Comparison of ENCODE assay signal across 1 cellular context in genomic region chr2:241314181-241314932, GRCh38.
TF ChIP-seq lines count a peak whose summit lies in the region.

No MANE protein-coding gene starts in this region.

TF ChIP-seq in GM12878, 131 proteins besides CTCF, POLR2A, EP300 and RAD21 (continues in another document):
- TF ChIP-seq CUX1 (IDR thresholded peaks at IDR 0.05; ENCODE audit: insufficient replicate concordance, low read depth, low read length) (no peak), KLF5 (IDR thresholded peaks at IDR 0.05; ENCODE audit: partially characterized antibody) (no peak), JUNB (IDR thresholded peaks at IDR 0.05) (no peak), ZNF207 (IDR thresholded peaks at IDR 0.05; ENCODE audit: borderline replicate concordance) (no peak), ZNF217 (IDR thresholded peaks at IDR 0.05) (no peak), RELA (IDR thresholded peaks at IDR 0.05; ENCODE audit: borderline replicate concordance, partially characterized antibody) (no peak), MLLT1 (IDR thresholded peaks at IDR 0.05) (no peak), CREB1 (IDR thresholded peaks at IDR 0.05; ENCODE audit: low read depth) (no peak), SMARCA5 (IDR thresholded peaks at IDR 0.05) (0 out of 2 replicates have a peak, but pooled peaks have one; percentile 28), STAT1 (conservative IDR thresholded peaks at IDR 0.05) (no peak), RAD51 (IDR thresholded peaks at IDR 0.05) (0 out of 2 replicates have a peak, but pooled peaks have one; percentile 7), HDAC6 (IDR thresholded peaks at IDR 0.05; ENCODE audit: unreplicated experiment) (no peak), NFYA (IDR thresholded peaks at IDR 0.05; ENCODE audit: borderline replicate concordance, low read depth, low read length) (no peak), WRNIP1 (IDR thresholded peaks at IDR 0.05; ENCODE audit: borderline replicate concordance, low read depth, low read length) (0 out of 2 replicates have a peak, but pooled peaks have one; percentile 85), CREM (IDR thresholded peaks at IDR 0.05; ENCODE audit: low read depth) (peak; percentile 25; the same call in 1 of the 2 replicates), POLR2AphosphoS2 (IDR thresholded peaks at IDR 0.05; ENCODE audit: low read depth, low read length) (no peak), MYC (IDR thresholded peaks at IDR 0.05; ENCODE audit: insufficient read depth, insufficient read length, insufficient replicate concordance, low read length, severe bottlenecking) (peak; percentile 44), FOXK2 (IDR thresholded peaks at IDR 0.05) (no peak), SMC3 (IDR thresholded peaks at IDR 0.05; ENCODE audit: borderline replicate concordance, low read length) (no peak), NR2C2 (IDR thresholded peaks at IDR 0.05; ENCODE audit: borderline replicate concordance, control insufficient read depth, insufficient read length, low read depth) (no peak), MXI1 (IDR thresholded peaks at IDR 0.05; ENCODE audit: low read depth, low read length) (peak; percentile 86; the same call in 1 of the 2 replicates), NR2C1 (IDR thresholded peaks at IDR 0.05) (no peak), YY1 (IDR thresholded peaks at IDR 0.05; ENCODE audit: low read depth, low read length) (peak; percentile 53; the same call in 1 of the 2 replicates), TCF7 (IDR thresholded peaks at IDR 0.05; ENCODE audit: borderline replicate concordance) (no peak), BRCA1 (IDR thresholded peaks at IDR 0.05; ENCODE audit: low read depth, low read length) (no peak), KAT2A (conservative IDR thresholded peaks at IDR 0.05; ENCODE audit: control insufficient read depth, low read depth, low read length) (no peak), LARP7 (IDR thresholded peaks at IDR 0.05) (no peak), POU2F2 (IDR thresholded peaks at IDR 0.05; ENCODE audit: borderline replicate concordance, low read depth, low read length) (no peak), BCL3 (IDR thresholded peaks at IDR 0.05; ENCODE audit: borderline replicate concordance, insufficient read depth, low read depth, low read length, poor library complexity, severe bottlenecking) (no peak), SIN3A (IDR thresholded peaks at IDR 0.05; ENCODE audit: low read depth, low read length) (no peak), HCFC1 (IDR thresholded peaks at IDR 0.05; ENCODE audit: low read length) (no peak), FOS (IDR thresholded peaks at IDR 0.05; ENCODE audit: borderline replicate concordance, extremely low read depth, insufficient read length) (no peak), CHD2 (IDR thresholded peaks at IDR 0.05; ENCODE audit: borderline replicate concordance, low read depth, low read length) (no peak; the same call in 1 of the 2 replicates), BHLHE40 (IDR thresholded peaks at IDR 0.05; ENCODE audit: borderline replicate concordance in 1 of 2, low read depth in 2 of 2, low read length in 1 of 2) (no peak), SREBF2 (IDR thresholded peaks at IDR 0.05; ENCODE audit: low read length) (no peak), RBBP5 (conservative IDR thresholded peaks at IDR 0.05) (no peak), SMAD5 (IDR thresholded peaks at IDR 0.05; ENCODE audit: low read depth) (no peak), BMI1 (IDR thresholded peaks at IDR 0.05; ENCODE audit: borderline replicate concordance) (no peak), TARDBP (IDR thresholded peaks at IDR 0.05; ENCODE audit: borderline replicate concordance) (0 out of 2 replicates have a peak, but pooled peaks have one; percentile 39), SP1 (IDR thresholded peaks at IDR 0.05; ENCODE audit: low read depth, low read length) (no peak), SRF (IDR thresholded peaks at IDR 0.05; ENCODE audit: low read depth in 2 of 2, low read length in 2 of 2) (no peak)
- TF ChIP-seq, protein P1, sequence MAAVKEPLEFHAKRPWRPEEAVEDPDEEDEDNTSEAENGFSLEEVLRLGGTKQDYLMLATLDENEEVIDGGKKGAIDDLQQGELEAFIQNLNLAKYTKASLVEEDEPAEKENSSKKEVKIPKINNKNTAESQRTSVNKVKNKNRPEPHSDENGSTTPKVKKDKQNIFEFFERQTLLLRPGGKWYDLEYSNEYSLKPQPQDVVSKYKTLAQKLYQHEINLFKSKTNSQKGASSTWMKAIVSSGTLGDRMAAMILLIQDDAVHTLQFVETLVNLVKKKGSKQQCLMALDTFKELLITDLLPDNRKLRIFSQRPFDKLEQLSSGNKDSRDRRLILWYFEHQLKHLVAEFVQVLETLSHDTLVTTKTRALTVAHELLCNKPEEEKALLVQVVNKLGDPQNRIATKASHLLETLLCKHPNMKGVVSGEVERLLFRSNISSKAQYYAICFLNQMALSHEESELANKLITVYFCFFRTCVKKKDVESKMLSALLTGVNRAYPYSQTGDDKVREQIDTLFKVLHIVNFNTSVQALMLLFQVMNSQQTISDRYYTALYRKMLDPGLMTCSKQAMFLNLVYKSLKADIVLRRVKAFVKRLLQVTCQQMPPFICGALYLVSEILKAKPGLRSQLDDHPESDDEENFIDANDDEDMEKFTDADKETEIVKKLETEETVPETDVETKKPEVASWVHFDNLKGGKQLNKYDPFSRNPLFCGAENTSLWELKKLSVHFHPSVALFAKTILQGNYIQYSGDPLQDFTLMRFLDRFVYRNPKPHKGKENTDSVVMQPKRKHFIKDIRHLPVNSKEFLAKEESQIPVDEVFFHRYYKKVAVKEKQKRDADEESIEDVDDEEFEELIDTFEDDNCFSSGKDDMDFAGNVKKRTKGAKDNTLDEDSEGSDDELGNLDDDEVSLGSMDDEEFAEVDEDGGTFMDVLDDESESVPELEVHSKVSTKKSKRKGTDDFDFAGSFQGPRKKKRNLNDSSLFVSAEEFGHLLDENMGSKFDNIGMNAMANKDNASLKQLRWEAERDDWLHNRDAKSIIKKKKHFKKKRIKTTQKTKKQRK (IDR thresholded peaks at IDR 0.05; ENCODE audit: low read depth, low read length): no peak
- TF ChIP-seq, protein P2, sequence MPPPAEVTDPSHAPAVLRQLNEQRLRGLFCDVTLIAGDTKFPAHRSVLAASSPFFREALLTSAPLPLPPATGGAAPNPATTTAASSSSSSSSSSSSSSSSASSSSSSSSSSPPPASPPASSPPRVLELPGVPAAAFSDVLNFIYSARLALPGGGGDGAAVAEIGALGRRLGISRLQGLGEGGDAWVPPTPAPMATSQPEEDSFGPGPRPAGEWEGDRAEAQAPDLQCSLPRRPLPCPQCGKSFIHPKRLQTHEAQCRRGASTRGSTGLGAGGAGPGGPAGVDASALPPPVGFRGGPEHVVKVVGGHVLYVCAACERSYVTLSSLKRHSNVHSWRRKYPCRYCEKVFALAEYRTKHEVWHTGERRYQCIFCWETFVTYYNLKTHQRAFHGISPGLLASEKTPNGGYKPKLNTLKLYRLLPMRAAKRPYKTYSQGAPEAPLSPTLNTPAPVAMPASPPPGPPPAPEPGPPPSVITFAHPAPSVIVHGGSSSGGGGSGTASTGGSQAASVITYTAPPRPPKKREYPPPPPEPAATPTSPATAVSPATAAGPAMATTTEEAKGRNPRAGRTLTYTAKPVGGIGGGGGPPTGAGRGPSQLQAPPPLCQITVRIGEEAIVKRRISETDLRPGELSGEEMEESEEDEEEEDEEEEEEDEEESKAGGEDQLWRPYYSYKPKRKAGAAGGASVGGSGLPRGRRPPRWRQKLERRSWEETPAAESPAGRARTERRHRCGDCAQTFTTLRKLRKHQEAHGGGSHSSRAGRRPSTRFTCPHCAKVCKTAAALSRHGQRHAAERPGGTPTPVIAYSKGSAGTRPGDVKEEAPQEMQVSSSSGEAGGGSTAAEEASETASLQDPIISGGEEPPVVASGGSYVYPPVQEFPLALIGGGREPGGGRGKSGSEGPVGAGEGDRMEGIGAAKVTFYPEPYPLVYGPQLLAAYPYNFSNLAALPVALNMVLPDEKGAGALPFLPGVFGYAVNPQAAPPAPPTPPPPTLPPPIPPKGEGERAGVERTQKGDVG (CRISPR knock-in tag; IDR thresholded peaks at IDR 0.05): no peak
- TF ChIP-seq, protein P3, sequence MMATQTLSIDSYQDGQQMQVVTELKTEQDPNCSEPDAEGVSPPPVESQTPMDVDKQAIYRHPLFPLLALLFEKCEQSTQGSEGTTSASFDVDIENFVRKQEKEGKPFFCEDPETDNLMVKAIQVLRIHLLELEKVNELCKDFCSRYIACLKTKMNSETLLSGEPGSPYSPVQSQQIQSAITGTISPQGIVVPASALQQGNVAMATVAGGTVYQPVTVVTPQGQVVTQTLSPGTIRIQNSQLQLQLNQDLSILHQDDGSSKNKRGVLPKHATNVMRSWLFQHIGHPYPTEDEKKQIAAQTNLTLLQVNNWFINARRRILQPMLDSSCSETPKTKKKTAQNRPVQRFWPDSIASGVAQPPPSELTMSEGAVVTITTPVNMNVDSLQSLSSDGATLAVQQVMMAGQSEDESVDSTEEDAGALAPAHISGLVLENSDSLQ (IDR thresholded peaks at IDR 0.05): no peak
- TF ChIP-seq, protein P4, sequence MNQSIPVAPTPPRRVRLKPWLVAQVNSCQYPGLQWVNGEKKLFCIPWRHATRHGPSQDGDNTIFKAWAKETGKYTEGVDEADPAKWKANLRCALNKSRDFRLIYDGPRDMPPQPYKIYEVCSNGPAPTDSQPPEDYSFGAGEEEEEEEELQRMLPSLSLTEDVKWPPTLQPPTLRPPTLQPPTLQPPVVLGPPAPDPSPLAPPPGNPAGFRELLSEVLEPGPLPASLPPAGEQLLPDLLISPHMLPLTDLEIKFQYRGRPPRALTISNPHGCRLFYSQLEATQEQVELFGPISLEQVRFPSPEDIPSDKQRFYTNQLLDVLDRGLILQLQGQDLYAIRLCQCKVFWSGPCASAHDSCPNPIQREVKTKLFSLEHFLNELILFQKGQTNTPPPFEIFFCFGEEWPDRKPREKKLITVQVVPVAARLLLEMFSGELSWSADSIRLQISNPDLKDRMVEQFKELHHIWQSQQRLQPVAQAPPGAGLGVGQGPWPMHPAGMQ (IDR thresholded peaks at IDR 0.05; ENCODE audit: borderline replicate concordance): no peak
